In the genomic region with DNA sequence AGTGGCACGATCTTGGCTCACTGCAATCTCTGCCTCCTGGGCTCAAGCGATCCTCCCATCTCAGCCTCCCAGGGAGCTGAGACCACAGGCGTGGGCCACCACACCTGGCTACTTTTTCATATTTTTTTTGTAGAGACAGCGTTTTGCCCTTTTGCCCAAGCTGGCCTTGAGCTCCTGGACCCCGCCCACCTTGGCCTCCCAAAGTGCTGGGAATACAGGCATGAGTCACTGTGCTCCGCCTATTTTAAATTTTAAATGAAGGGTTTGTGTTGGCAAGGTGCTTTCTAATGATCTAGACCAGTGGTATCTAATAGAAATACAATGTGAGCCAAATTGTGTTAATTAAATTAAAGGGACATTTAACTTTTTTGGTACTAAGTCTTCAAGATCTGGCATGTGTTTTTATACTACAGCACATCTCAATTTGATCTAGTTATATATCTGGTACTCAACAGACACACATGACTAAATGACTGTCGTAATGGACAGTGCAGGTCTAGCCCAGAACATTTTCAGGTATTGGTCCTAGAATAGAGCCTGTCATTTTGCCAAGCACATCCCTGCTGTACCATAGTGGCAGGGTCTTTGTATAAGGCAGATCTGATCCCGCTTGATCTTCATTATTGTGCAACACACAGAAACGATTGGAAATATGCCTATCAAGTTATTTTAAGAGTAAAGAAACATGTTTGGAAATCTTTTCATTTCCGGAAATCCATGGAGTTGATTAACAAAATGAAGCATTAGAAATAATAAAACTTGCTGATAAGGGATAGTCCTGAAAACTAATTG, we compare ENCODE assay signal across 1 cellular context.
TF ChIP-seq lines count a peak whose summit lies in the region.

No MANE protein-coding gene starts in this region.

TF ChIP-seq in WTC11, 78 proteins besides CTCF, POLR2A, EP300 and RAD21 (continued from another document):
- TF ChIP-seq, protein P1, sequence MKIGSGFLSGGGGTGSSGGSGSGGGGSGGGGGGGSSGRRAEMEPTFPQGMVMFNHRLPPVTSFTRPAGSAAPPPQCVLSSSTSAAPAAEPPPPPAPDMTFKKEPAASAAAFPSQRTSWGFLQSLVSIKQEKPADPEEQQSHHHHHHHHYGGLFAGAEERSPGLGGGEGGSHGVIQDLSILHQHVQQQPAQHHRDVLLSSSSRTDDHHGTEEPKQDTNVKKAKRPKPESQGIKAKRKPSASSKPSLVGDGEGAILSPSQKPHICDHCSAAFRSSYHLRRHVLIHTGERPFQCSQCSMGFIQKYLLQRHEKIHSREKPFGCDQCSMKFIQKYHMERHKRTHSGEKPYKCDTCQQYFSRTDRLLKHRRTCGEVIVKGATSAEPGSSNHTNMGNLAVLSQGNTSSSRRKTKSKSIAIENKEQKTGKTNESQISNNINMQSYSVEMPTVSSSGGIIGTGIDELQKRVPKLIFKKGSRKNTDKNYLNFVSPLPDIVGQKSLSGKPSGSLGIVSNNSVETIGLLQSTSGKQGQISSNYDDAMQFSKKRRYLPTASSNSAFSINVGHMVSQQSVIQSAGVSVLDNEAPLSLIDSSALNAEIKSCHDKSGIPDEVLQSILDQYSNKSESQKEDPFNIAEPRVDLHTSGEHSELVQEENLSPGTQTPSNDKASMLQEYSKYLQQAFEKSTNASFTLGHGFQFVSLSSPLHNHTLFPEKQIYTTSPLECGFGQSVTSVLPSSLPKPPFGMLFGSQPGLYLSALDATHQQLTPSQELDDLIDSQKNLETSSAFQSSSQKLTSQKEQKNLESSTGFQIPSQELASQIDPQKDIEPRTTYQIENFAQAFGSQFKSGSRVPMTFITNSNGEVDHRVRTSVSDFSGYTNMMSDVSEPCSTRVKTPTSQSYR (CRISPR knock-in tag; IDR thresholded peaks at IDR 0.05) = no peak
- no peak for TF ChIP-seq NR3C1 (CRISPR knock-in tag; conservative IDR thresholded peaks at IDR 0.05; ENCODE audit: low read depth)
- TF ChIP-seq ESRRA (CRISPR knock-in tag; IDR thresholded peaks at IDR 0.05; ENCODE audit: borderline replicate concordance) = no peak
- TF ChIP-seq ZSCAN18 (CRISPR knock-in tag; IDR thresholded peaks at IDR 0.05) = no peak
- TF ChIP-seq JUN (CRISPR knock-in tag; IDR thresholded peaks at IDR 0.05) = no peak
- no peak for TF ChIP-seq ZNF425 (CRISPR knock-in tag; conservative IDR thresholded peaks at IDR 0.05)
- no peak for TF ChIP-seq FOXK1 (CRISPR knock-in tag; IDR thresholded peaks at IDR 0.05)
- TF ChIP-seq SMAD4 (CRISPR knock-in tag; IDR thresholded peaks at IDR 0.05) = no peak
- TF ChIP-seq NR1H2 (CRISPR knock-in tag; IDR thresholded peaks at IDR 0.05) = no peak
- TF ChIP-seq ZNF317 (CRISPR knock-in tag; IDR thresholded peaks at IDR 0.05; ENCODE audit: borderline replicate concordance, low read depth) = no peak
- no peak for TF ChIP-seq ATF1 (CRISPR knock-in tag; IDR thresholded peaks at IDR 0.05)
- TF ChIP-seq, protein P2, sequence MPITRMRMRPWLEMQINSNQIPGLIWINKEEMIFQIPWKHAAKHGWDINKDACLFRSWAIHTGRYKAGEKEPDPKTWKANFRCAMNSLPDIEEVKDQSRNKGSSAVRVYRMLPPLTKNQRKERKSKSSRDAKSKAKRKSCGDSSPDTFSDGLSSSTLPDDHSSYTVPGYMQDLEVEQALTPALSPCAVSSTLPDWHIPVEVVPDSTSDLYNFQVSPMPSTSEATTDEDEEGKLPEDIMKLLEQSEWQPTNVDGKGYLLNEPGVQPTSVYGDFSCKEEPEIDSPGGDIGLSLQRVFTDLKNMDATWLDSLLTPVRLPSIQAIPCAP (CRISPR knock-in tag; IDR thresholded peaks at IDR 0.05) = no peak
- no peak for TF ChIP-seq ZNF263 (CRISPR knock-in tag; IDR thresholded peaks at IDR 0.05; ENCODE audit: low read depth)
- no peak for TF ChIP-seq SMAD3 (CRISPR knock-in tag; IDR thresholded peaks at IDR 0.05; ENCODE audit: borderline replicate concordance)
- no peak for TF ChIP-seq NFE2L1 (CRISPR knock-in tag; IDR thresholded peaks at IDR 0.05)
- TF ChIP-seq ZNF396 (CRISPR knock-in tag; IDR thresholded peaks at IDR 0.05; ENCODE audit: borderline replicate concordance) = no peak
